Comparison of ENCODE assay signal across 34 cellular contexts in the genomic region with DNA sequence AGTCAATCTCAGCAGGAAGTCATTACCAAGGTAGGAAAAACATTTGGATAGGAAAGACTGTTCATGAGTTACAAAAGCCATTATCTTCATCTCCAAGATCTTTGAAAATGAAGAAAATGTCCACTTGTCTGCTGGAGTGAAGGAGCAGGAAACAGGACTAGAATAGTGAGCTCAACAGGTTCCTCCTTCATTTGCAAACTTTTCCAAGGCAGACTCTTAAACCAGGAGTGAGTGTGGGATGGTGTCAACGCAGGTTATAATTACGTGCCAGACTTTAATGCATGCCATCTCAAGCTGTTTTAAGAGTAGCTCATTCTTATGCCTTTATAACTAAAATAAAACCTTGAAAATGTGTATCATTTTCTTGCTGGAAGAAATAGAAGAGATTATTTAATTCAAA. TPM values are rescaled to one million over a fixed set of nuclear protein-coding genes. Genes with fewer than 3 reads are reported as not detected.
"Had no signal": no experiment of that assay in that cellular context is flagged by ENCODE, and none has a peak within 500 bp of the region (broad histone marks: within the 10 kb centered on the region; RNA-seq: fewer than 3 reads in every experiment).

No MANE protein-coding gene starts in this region.

- H3K9me3 ChIP-seq: adrenal gland, ascending aorta, body of pancreas, breast epithelium had no signal

- H3K4me1 ChIP-seq: adrenal gland, ascending aorta, body of pancreas, breast epithelium had no signal

- DNase-seq: activated effector memory CD4-positive, alpha-beta T cell treated with anti-CD3 and anti-CD28 coated beads, Interleukin-2, amount 50 U/mL, for 16 hours; activated effector memory CD4-positive, alpha-beta T cell treated with Interleukin-2 at 50 U/mL for 16 hours; activated gamma-delta T cell; activated gamma-delta T cell treated with Interleukin-2 at 50 U/mL for 16 hours; activated naive CD4-positive, alpha-beta T cell; activated naive CD4-positive, alpha-beta T cell treated with anti-CD3 and anti-CD28 coated beads for 36 hours; activated naive CD4-positive, alpha-beta T cell treated with anti-CD3 and anti-CD28 coated beads, Interleukin-2, amount 10 ng/mL, durations not matched to agents 7 days and 5 days; activated naive CD4-positive, alpha-beta T cell treated with anti-CD3 and anti-CD28 coated beads, Interleukin-2, amount 50 U/mL, for 16 hours; activated naive CD4-positive, alpha-beta T cell treated with Interleukin-2 at 50 U/mL for 16 hours; activated naive CD8-positive, alpha-beta T cell treated with anti-CD3 and anti-CD28 coated beads for 36 hours; activated naive CD8-positive, alpha-beta T cell treated with anti-CD3 and anti-CD28 coated beads, Interleukin-2, amount 10 ng/mL, durations not matched to agents 7 days and 5 days; activated naive CD8-positive, alpha-beta T cell treated with anti-CD3 and anti-CD28 coated beads, Interleukin-2, amount 50 U/mL, for 24 hours; activated T-cell treated with anti-CD3 and anti-CD28 coated beads, Interleukin-2, amount 50 U/mL, for 24 hours; activated T-cell treated with anti-CD3 and anti-CD28 coated beads, Interleukin-2, amount 50 U/mL, for 4 hours; activated T-cell treated with anti-CD3 and anti-CD28 coated beads, Interleukin-2, amount 50 U/mL, for 48 hours; activated T-cell treated with anti-CD3 and anti-CD28 coated beads, Interleukin-2, amount 50 U/mL, for 72 hours; adrenal gland; amniotic stem cell; aorta; body of pancreas; brain microvascular endothelial cell; central memory CD4-positive, alpha-beta T cell; cerebellar nuclear complex had no signal

- ATAC-seq: activated naive CD4-positive, alpha-beta T cell treated with anti-CD3 and anti-CD28 coated beads, Interleukin-2, amount 50 U/mL, for 72 hours; activated naive CD8-positive, alpha-beta T cell treated with anti-CD3 and anti-CD28 coated beads, Interleukin-2, amount 50 U/mL, for 24 hours; activated T-cell treated with anti-CD3 and anti-CD28 coated beads, Interleukin-2, amount 50 U/mL, for 4 hours; activated T-cell treated with anti-CD3 and anti-CD28 coated beads, Interleukin-2, amount 50 U/mL, for 72 hours; activated T-helper 17 cell treated with anti-CD3 and anti-CD28 coated beads, Interleukin-2, amount 50 U/mL, for 72 hours; body of pancreas had no signal

- H3K4me3 ChIP-seq: adrenal gland, ascending aorta, body of pancreas, breast epithelium, cardiac muscle cell had no signal

- H3K36me3 ChIP-seq: adrenal gland, ascending aorta, brain microvascular endothelial cell, breast epithelium, cardiac muscle cell had no signal

- H3K27ac ChIP-seq: adrenal gland, ascending aorta, body of pancreas, brain microvascular endothelial cell, breast epithelium, cardiac muscle cell had no signal

RNA-seq across cellular contexts. Expression of a gene that starts 3.4 kb away (rescaled TPM):
- total RNA-seq: activated naive CD4-positive, alpha-beta T cell treated with anti-CD3 and anti-CD28 coated beads for 36 hours; activated T-helper 1 cell treated with anti-CD3 and anti-CD28 coated beads, Interleukin-12 subunit alpha, Interleukin-12 subunit beta, Interleukin-2, Interleukin-4 antibody, amounts not matched to agents 30 ng/mL and 10 ng/mL and 1 ng/mL, durations not matched to agents 14 hours and 24 hours and 36 hours; activated T-helper 2 cell treated with anti-CD3 and anti-CD28 coated beads, Interferon-gamma antibody, Interleukin-2, Interleukin-4, amounts not matched to agents 10 μg/mL and 5 μg/mL and 100 μg/mL, durations not matched to agents 14 hours and 24 hours and 36 hours; ascending aorta; astrocyte; bronchial epithelial cell; cardiac muscle cell; cerebellum; chondrocyte had no signal
